In the genomic region with DNA sequence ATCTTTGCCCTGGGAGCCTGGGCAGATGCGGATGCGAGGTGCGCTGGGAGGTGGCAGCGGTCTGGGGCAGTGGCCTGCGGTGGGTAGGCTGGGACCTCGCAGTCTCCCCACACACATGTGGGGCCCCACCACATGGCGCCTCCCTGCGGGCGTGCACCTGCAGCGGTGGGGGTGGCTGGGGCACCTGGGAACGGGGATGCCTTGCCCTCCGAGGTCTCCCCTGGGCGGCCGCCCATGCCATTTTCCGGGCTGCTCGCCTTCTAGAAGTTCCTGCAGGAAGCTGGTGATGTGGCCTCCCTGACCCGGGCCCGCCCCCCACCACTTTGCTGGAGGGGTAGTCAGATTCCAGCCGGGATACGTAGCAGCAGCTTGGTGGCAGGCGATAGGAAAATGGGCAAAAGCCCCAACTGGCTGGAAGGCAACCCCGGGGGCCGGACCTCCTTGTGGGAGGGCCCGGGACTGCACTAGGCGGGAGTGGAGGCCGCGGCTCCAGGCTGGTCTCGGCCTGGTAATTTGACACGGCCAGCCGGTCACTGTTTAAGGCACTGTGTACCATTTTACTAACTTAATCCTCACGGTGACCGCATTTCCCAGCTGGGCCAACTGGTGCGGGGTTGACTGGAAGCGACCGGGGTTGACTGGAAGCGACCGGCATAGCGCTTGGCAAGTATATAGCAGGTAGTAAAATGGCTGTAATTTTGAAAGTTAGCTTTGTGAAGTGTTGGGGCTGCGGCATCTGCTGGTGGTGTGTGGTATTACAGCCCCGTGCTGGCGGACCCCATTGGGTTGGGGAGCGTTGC, we compare ENCODE assay signal across 8 cellular contexts. TPM values are rescaled to one million over a fixed set of nuclear protein-coding genes. Genes with fewer than 3 reads are reported as not detected.
DNase-seq lines count a peak whose midpoint lies in the region; ATAC-seq, FAIRE-seq and TF ChIP-seq lines count a peak whose summit lies in the region.

No MANE protein-coding gene starts in this region.

- in situ Hi-C loops in KBM-7 (cut with MboI; ENCODE audit: low pct_unique_long_range_greater_than_20kb, low sequenced_read_pairs): no loop called here

- peak overlapping the region; percentile 38 for H3K27ac Mint-ChIP-seq in osteocyte (ENCODE audit: unreplicated experiment)

- no peaks in the 10 kb centered on the region for H3K9me3 Mint-ChIP-seq in osteocyte (ENCODE audit: unreplicated experiment)

- peak; percentile 78 for TF ChIP-seq CTCF in osteocyte (IDR thresholded peaks at IDR 0.05)

- H3K4me1 Mint-ChIP-seq in osteocyte (ENCODE audit: unreplicated experiment): peaks cover 12% of the 10 kb centered on the region

- DNase-seq in Daoy (ENCODE audit: low read depth): peak; percentile 29
- DNase-seq in KBM-7: peak; percentile 51
- DNase-seq in UCSD-AML1 (lab: John Stamatoyannopoulos, UW; ENCODE audit: unreplicated experiment): peak; percentile 54
- no peak for DNase-seq in osteocyte (ENCODE audit: extremely low spot score, unreplicated experiment)
- no peak for DNase-seq in pons (ENCODE audit: low spot score)
- no peak for DNase-seq in H54 (ENCODE audit: insufficient read length, low spot score)

- no peak overlapping the region for H3K4me3 Mint-ChIP-seq in osteocyte (ENCODE audit: unreplicated experiment)

- H3K36me3 Mint-ChIP-seq in osteocyte (ENCODE audit: unreplicated experiment): peaks cover 23% of the 10 kb centered on the region

- no peaks in the 10 kb centered on the region for H3K27me3 Mint-ChIP-seq in osteocyte (ENCODE audit: unreplicated experiment)

- ATAC-seq in esophagus mucosa (peak; percentile 59), HG03135 (IDR thresholded peaks at IDR 0.05; ENCODE audit: unreplicated experiment) (no peak)

- FAIRE-seq in H54 (lab: Jason Lieb, UNC): no peak

- TF ChIP-seq POLR2A in H54 (IDR thresholded peaks at IDR 0.05; ENCODE audit: low read depth, low read length): no peak

RNA-seq across cellular contexts. Expression of a gene that starts 38.5 kb away (rescaled TPM):
- total RNA-seq in Daoy (2014; rRNA removed; shearing (Covaris generic)): 15.2 and 16.7 TPM in 2 replicates
- not detected for total RNA-seq in esophagus mucosa
- 47.6 and 51.4 TPM in 2 replicates for total RNA-seq in osteocyte

Comparison
In these comparisons a context has a peak if more than half of its experiments do, and no peak if none do; other contexts are left out.
1. DNase-seq: peak in Daoy (single experiment), KBM-7 (single experiment) and UCSD-AML1 (single experiment); none in osteocyte (single experiment), pons (single experiment) and H54 (single experiment).
2. RNA of a gene that starts 38.5 kb away (total RNA-seq): 47.6 to 51.4 TPM in osteocyte and 15.2 to 16.7 TPM in Daoy; not detected in esophagus mucosa (single experiment); every median in the first group is over 10 times any median in the second.